In genomic region chr4:158769175-158769831, GRCh38 we compare ENCODE assay signal across 7 cellular contexts. TPM values are rescaled to one million over a fixed set of nuclear protein-coding genes. Genes with fewer than 3 reads are reported as not detected.
A peak's percentile ranks its signal among the peaks of the same experiment; 100 is the strongest.
DNase-seq lines count a peak whose midpoint lies in the region; ATAC-seq and TF ChIP-seq lines count a peak whose summit lies in the region.

No MANE protein-coding gene starts in this region.

- CTCF ChIA-PET in RWPE1 (lab: Yijun Ruan, JAX): interaction anchor here (1.0 to 1.5 kb wide), 2 partner anchors 82 to 84 kb away, joined by 3 to 6 read pairs; no protein-coding TSS in a partner anchor

- ATAC-seq in GM18907 (IDR thresholded peaks at IDR 0.05; ENCODE audit: unreplicated experiment): peak; percentile 43
- peak; percentile 33 for ATAC-seq in HG03045 (IDR thresholded peaks at IDR 0.05; ENCODE audit: unreplicated experiment)

- no peaks in the 10 kb centered on the region for H3K36me3 ChIP-seq in cardiac muscle cell

- no peaks in the 10 kb centered on the region for H3K9me3 ChIP-seq in cardiac muscle cell (ENCODE audit: low read depth)

- peak; percentile 20 for DNase-seq in RWPE1 (ENCODE audit: low spot score)
- peak; percentile 42 for DNase-seq in activated naive CD4-positive, alpha-beta T cell treated with anti-CD3 and anti-CD28 coated beads, Interleukin-2, amount 50 U/mL, for 16 hours
- peak in 1 of 2 donors; percentile 33 for DNase-seq in cardiac muscle cell (ENCODE audit: low read depth in 1 of 2, low spot score in 1 of 2)
- DNase-seq in pons (ENCODE audit: low spot score): peak; percentile 44
- DNase-seq in NCI-H345 treated with DMSO at 0.1 percent for 48 hours (lab: John Stamatoyannopoulos, UW; ENCODE audit: unreplicated experiment): no peak

- peaks cover 36% of the 10 kb centered on the region for H3K4me1 ChIP-seq in cardiac muscle cell (ENCODE audit: low read depth)

- TF ChIP-seq CTCF in RWPE1 (conservative IDR thresholded peaks at IDR 0.05; ENCODE audit: low read depth) (no peak), cardiac muscle cell (IDR thresholded peaks at IDR 0.05; ENCODE audit: low read depth, low read length) (no peak)

- POLR2A ChIA-PET in RWPE1 (lab: Yijun Ruan, JAX; ENCODE audit: low non-redundant PET): interaction anchor here (0.5 to 0.6 kb wide), 2 partner anchors 13 to 72 kb away, joined by 3 read pairs; no protein-coding TSS in a partner anchor

- H3K27me3 ChIP-seq in cardiac muscle cell: no peaks in the 10 kb centered on the region

- H3K27ac ChIP-seq in RWPE1: peak overlapping the region; percentile 80
- peak overlapping the region; percentile 79 for H3K27ac ChIP-seq in cardiac muscle cell

- peak overlapping the region; percentile 99 for H3K4me3 ChIP-seq in cardiac muscle cell

RNA-seq across cellular contexts. Expression of gene FNIP2, which starts 0.5 kb away (rescaled TPM):
- total RNA-seq in cardiac muscle cell: 45.1 and 74.4 TPM in 2 replicates
- polyA plus RNA-seq in cardiac muscle cell: 29.9 and 60.1 TPM in 2 replicates

RNA-seq across cellular contexts. Expression of gene PPID, which starts 46.1 kb away (rescaled TPM):
- total RNA-seq in cardiac muscle cell: 30.7 and 36.0 TPM in 2 replicates
- polyA plus RNA-seq in cardiac muscle cell: 68.1 and 73.9 TPM in 2 replicates
